13 cellular contexts compared by ENCODE assay signal in the genomic region with DNA sequence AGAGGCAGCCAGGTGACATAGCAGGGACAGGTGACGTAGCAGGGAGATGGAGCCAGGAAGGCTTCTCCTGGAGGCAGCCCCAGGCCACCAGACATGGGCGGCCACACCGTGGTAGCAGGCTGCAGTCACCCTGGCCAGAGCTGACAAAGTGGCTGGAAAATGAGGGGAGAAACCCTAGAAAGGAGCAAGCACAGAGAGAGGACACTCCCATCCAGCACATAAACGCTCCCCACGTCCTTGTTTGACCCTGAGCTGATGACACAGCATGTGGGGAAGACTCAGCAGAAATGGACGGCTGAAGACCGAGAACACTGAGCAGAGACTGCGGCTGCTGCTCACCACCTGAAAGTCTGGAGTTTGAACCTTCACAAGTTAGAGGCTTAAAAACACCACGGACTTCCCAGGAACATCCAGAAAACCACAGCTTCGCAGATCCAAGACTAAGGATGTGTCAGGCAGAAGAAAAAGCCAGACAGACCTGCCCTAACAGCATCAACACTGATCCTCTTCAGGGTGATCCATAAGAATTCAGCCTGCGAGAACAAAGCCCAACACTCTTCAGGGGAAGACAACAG. TPM values are rescaled to one million over a fixed set of nuclear protein-coding genes. Genes with fewer than 3 reads are reported as not detected.
DNase-seq lines count a peak whose midpoint lies in the region; ATAC-seq, FAIRE-seq and TF ChIP-seq lines count a peak whose summit lies in the region.
"Had no signal": no experiment of that assay in that cellular context is flagged by ENCODE, and none has a peak within 500 bp of the region (broad histone marks: within the 10 kb centered on the region; RNA-seq: fewer than 3 reads in every experiment).

No MANE protein-coding gene starts in this region.

- no peak overlapping the region for H3K4me3 Mint-ChIP-seq in astrocyte (ENCODE audit: unreplicated experiment)
- peak overlapping the region in 1 of 10 donors; percentile 32 for H3K4me3 Mint-ChIP-seq in naive thymus-derived CD4-positive, alpha-beta T cell

- H3K4me1 ChIP-seq in astrocyte (ENCODE audit: insufficient read depth, low read length): no peaks in the 10 kb centered on the region
- no peaks in the 10 kb centered on the region for H3K4me1 ChIP-seq in naive thymus-derived CD4-positive, alpha-beta T cell (ENCODE audit: control insufficient read depth in 2 of 2, insufficient read depth in 2 of 2, low read length in 2 of 2)

- no peaks in the 10 kb centered on the region for H3K9me3 Mint-ChIP-seq in astrocyte (ENCODE audit: unreplicated experiment)
- no peaks in the 10 kb centered on the region for H3K9me3 Mint-ChIP-seq in naive thymus-derived CD4-positive, alpha-beta T cell

- POLR2A ChIA-PET in naive thymus-derived CD4-positive, alpha-beta T cell (lab: Charles Lee): no interaction called here

- H4K20me1 ChIP-seq in astrocyte (ENCODE audit: insufficient read depth, low read length): peaks cover 41% of the 10 kb centered on the region

- ATAC-seq in left cardiac atrium (peak; percentile 54 to 74), HG03175 (IDR thresholded peaks at IDR 0.05; ENCODE audit: unreplicated experiment) (no peak)
- no peak for ATAC-seq in naive thymus-derived CD4-positive, alpha-beta T cell

- no peak overlapping the region for H3K9ac ChIP-seq in astrocyte (ENCODE audit: low read length)

- H3K4me1 Mint-ChIP-seq in astrocyte (ENCODE audit: low read depth, unreplicated experiment): peaks cover 8% of the 10 kb centered on the region
- H3K4me1 Mint-ChIP-seq in naive thymus-derived CD4-positive, alpha-beta T cell: peaks cover 0 to 7% (median 2%) of the 10 kb centered on the region in 7 donors

- no peaks in the 10 kb centered on the region for H3K27me3 ChIP-seq in astrocyte (ENCODE audit: insufficient read depth, low read length)
- no peaks in the 10 kb centered on the region for H3K27me3 ChIP-seq in naive thymus-derived CD4-positive, alpha-beta T cell (ENCODE audit: control insufficient read depth in 2 of 2, insufficient read depth in 2 of 2, low read length in 2 of 2)

- H3K4me3 ChIP-seq in astrocyte (ENCODE audit: insufficient read depth, low read depth, low read length): no peak overlapping the region
- H3K4me3 ChIP-seq in skeletal muscle cell (ENCODE audit: low read depth, low read length): no peak overlapping the region
- no peak overlapping the region for H3K4me3 ChIP-seq in naive thymus-derived CD4-positive, alpha-beta T cell (ENCODE audit: low read length)

- CTCF ChIA-PET in naive thymus-derived CD4-positive, alpha-beta T cell (lab: Charles Lee): interaction anchor here (0.6 to 1.4 kb wide), 3 partner anchors 46 to 468 kb away, joined by 3 read pairs; no protein-coding TSS in a partner anchor

- FAIRE-seq in astrocyte (lab: Jason Lieb, UNC): no peak
- FAIRE-seq: colon, GM18507 had no signal

- H3K9me3 ChIP-seq in astrocyte (ENCODE audit: insufficient read depth, low read depth, low read length): no peaks in the 10 kb centered on the region
- H3K9me3 ChIP-seq in naive thymus-derived CD4-positive, alpha-beta T cell (ENCODE audit: control insufficient read depth in 2 of 3, low read length in 3 of 3): no peaks in the 10 kb centered on the region

- H2AFZ ChIP-seq in astrocyte (ENCODE audit: low read depth, low read length): no peak overlapping the region

- H3K36me3 ChIP-seq in astrocyte (ENCODE audit: insufficient read depth, low read length): peaks cover 2% of the 10 kb centered on the region
- H3K36me3 ChIP-seq in naive thymus-derived CD4-positive, alpha-beta T cell (ENCODE audit: control insufficient read depth in 2 of 3, insufficient read depth in 3 of 3, low read length in 3 of 3): peaks cover 0 to 25% (median 0%) of the 10 kb centered on the region in 3 experiments

- H3K4me2 ChIP-seq in astrocyte (ENCODE audit: low read length): no peak overlapping the region

- H3K27ac Mint-ChIP-seq in astrocyte (ENCODE audit: unreplicated experiment): peak overlapping the region; percentile 53
- peak overlapping the region in 2 of 9 donors; percentile 58 to 87 for H3K27ac Mint-ChIP-seq in naive thymus-derived CD4-positive, alpha-beta T cell

- H3K36me3 Mint-ChIP-seq in astrocyte (ENCODE audit: low read depth, unreplicated experiment): peaks cover 25% of the 10 kb centered on the region
- peaks cover 0 to 8% (median 0%) of the 10 kb centered on the region in 5 donors for H3K36me3 Mint-ChIP-seq in naive thymus-derived CD4-positive, alpha-beta T cell

- H3K27ac ChIP-seq in astrocyte (ENCODE audit: low read depth, low read length): no peak overlapping the region
- no peak overlapping the region for H3K27ac ChIP-seq in naive thymus-derived CD4-positive, alpha-beta T cell (ENCODE audit: low read depth, low read length)

- TF ChIP-seq CTCF in astrocyte (IDR thresholded peaks at IDR 0.05; ENCODE audit: insufficient read depth, low read depth, low read length): no peak

- H3K79me2 ChIP-seq in astrocyte (ENCODE audit: insufficient read depth, low read length): no peaks in the 10 kb centered on the region

- intact Hi-C loops in left cardiac atrium (cut with DNase I): no loop called here
- intact Hi-C loops in naive thymus-derived CD4-positive, alpha-beta T cell (cut with micrococcal nuclease): no loop called here

- DNase-seq in EH (ENCODE audit: low read depth) (peak; percentile 81), astrocyte (ENCODE audit: low read depth) (peak; percentile 4), left cardiac atrium (peak; percentile 28), skeletal muscle cell (ENCODE audit: low read depth) (peak; percentile 20), NCI-H187 (lab: John Stamatoyannopoulos, UW) (no peak)
- no peak for DNase-seq in activated CD4-positive, alpha-beta T cell treated with anti-CD3 and anti-CD28 coated beads for 1 hour
- no peak for DNase-seq in naive thymus-derived CD4-positive, alpha-beta T cell
- DNase-seq: activated CD8-positive, alpha-beta memory T cell treated with anti-CD3 and anti-CD28 coated beads, Interleukin-2, amount 50 U/mL, for 4 hours; Karpas-422; NCI-H526 treated with DMSO at 0.1 percent for 48 hours had no signal

- H3K27me3 Mint-ChIP-seq in astrocyte (ENCODE audit: low read depth, unreplicated experiment): no peaks in the 10 kb centered on the region
- H3K27me3 Mint-ChIP-seq in naive thymus-derived CD4-positive, alpha-beta T cell: no peaks in the 10 kb centered on the region

RNA-seq across cellular contexts. Expression of a gene that starts 28.7 kb away (rescaled TPM):
- total RNA-seq in astrocyte (9.9 and 12.0 TPM in 2 replicates), left cardiac atrium (under 1 TPM; 0.15 to 0.29 TPM)
- total RNA-seq in naive thymus-derived CD4-positive, alpha-beta T cell: 1 to 10 TPM in 2 of 5 experiments, under 1 TPM in 3; 0.27 to 1.9 (median 0.75) TPM
- not detected for polyA plus RNA-seq in naive thymus-derived CD4-positive, alpha-beta T cell

RNA-seq across cellular contexts. Expression of a gene that starts 29.2 kb away (rescaled TPM):
- total RNA-seq in astrocyte (44.1 and 48.9 TPM in 2 replicates), left cardiac atrium (10 to 100 TPM; 19.2 to 21.1 TPM)
- total RNA-seq in naive thymus-derived CD4-positive, alpha-beta T cell: 100 to 1,000 TPM in 1 of 5 experiments, 10 to 100 TPM in 4; 44.5 to 117 (median 54.2) TPM
- 10 to 100 TPM; 33.0 to 71.8 TPM for polyA plus RNA-seq in naive thymus-derived CD4-positive, alpha-beta T cell

RNA-seq across cellular contexts. Expression of a gene that starts 29.8 kb away (rescaled TPM):
- total RNA-seq in astrocyte (16.1 and 18.4 TPM in 2 replicates), left cardiac atrium (10 to 100 TPM; 11.3 to 15.6 TPM)
- 10 to 100 TPM; 26.2 to 44.3 (median 40.4) TPM for total RNA-seq in naive thymus-derived CD4-positive, alpha-beta T cell
- polyA plus RNA-seq in naive thymus-derived CD4-positive, alpha-beta T cell: 10 to 100 TPM; 31.4 to 37.8 TPM

RNA-seq across cellular contexts. Expression of a gene that starts 38.8 kb away (rescaled TPM):
- total RNA-seq in astrocyte (2.0 and 4.0 TPM in 2 replicates), left cardiac atrium (not detected)
- not detected for total RNA-seq in naive thymus-derived CD4-positive, alpha-beta T cell
- polyA plus RNA-seq in naive thymus-derived CD4-positive, alpha-beta T cell: not detected

RNA-seq across cellular contexts. Expression of a gene that starts 40.2 kb away (rescaled TPM):
- total RNA-seq in astrocyte (103 and 129 TPM in 2 replicates), left cardiac atrium (1 to 10 TPM; 6.5 to 8.0 TPM)
- total RNA-seq in naive thymus-derived CD4-positive, alpha-beta T cell: 10 to 100 TPM in 3 of 5 experiments, 1 to 10 TPM in 2; 7.2 to 16.6 (median 10.9) TPM
- polyA plus RNA-seq in naive thymus-derived CD4-positive, alpha-beta T cell: 1 to 10 TPM; 4.5 to 4.6 TPM

Comparison
In these comparisons a context has a peak if more than half of its experiments do, and no peak if none do; other contexts are left out.
1. DNase-seq: peak in EH (single experiment), astrocyte (single experiment), left cardiac atrium (single experiment) and skeletal muscle cell (single experiment); none in activated CD4-positive, alpha-beta T cell treated with anti-CD3 and anti-CD28 coated beads for 1 hour (single experiment), naive thymus-derived CD4-positive, alpha-beta T cell (0 of 9) and NCI-H187 (0 of 2).
2. ATAC-seq: peak in left cardiac atrium (2 of 2); none in naive thymus-derived CD4-positive, alpha-beta T cell (single experiment) and HG03175 (single experiment).